31 cellular contexts compared by ENCODE assay signal in genomic region chr5:174511711-174512253, GRCh38.
DNase-seq lines count a peak whose midpoint lies in the region; ATAC-seq, FAIRE-seq and TF ChIP-seq lines count a peak whose summit lies in the region.
"Had no signal": no experiment of that assay in that cellular context is flagged by ENCODE, and none has a peak within 500 bp of the region (broad histone marks: within the 10 kb centered on the region; RNA-seq: fewer than 3 reads in every experiment).

No MANE protein-coding gene starts in this region.

- in situ Hi-C loops in mammary epithelial cell (cut with MboI; ENCODE audit: low sequenced_read_pairs in 2 of 2) = no loop called here

- H3K4me1 Mint-ChIP-seq in MCF 10A (ENCODE audit: insufficient read depth, unreplicated experiment) (peaks cover 8% of the 10 kb centered on the region), WTC11 (no peaks in the 10 kb centered on the region)
- H3K4me1 Mint-ChIP-seq: activated naive CD4-positive, alpha-beta T cell treated with anti-CD3 and anti-CD28 coated beads, Interleukin-2, amount 50 U/mL, for 24 hours; activated T-helper 17 cell treated with anti-CD3 and anti-CD28 coated beads, Interleukin-2, amount 50 U/mL, for 72 hours; memory B cell; neural crest cell had no signal

- H3K9me3 Mint-ChIP-seq in MCF 10A (ENCODE audit: unreplicated experiment) = no peaks in the 10 kb centered on the region
- peaks cover 3% of the 10 kb centered on the region for H3K9me3 Mint-ChIP-seq in WTC11
- H3K9me3 Mint-ChIP-seq: activated CD8-positive, alpha-beta T cell treated with anti-CD3 and anti-CD28 coated beads for 36 hours had no signal

- H3K79me2 ChIP-seq in mammary epithelial cell (ENCODE audit: insufficient read depth, low read length) = no peaks in the 10 kb centered on the region
- H3K79me2 ChIP-seq: hepatocyte had no signal

- dilution Hi-C loops in mammary epithelial cell (cut with HindIII; ENCODE audit: low sequenced_read_pairs) = no loop called here

- H2AFZ ChIP-seq in mammary epithelial cell (ENCODE audit: low read depth, low read length) = no peak overlapping the region
- H2AFZ ChIP-seq: hepatocyte had no signal

- no peaks in the 10 kb centered on the region for H3K9me3 ChIP-seq in mammary epithelial cell (replicated peaks; ENCODE audit: insufficient read depth, low read length)
- H3K9me3 ChIP-seq: colonic mucosa, MG63, thoracic aorta had no signal

- H3K36me3 ChIP-seq in mammary epithelial cell (ENCODE audit: insufficient read depth, low read length) = no peaks in the 10 kb centered on the region
- H3K36me3 ChIP-seq: cardiac muscle cell, colonic mucosa, gastroesophageal sphincter, MG63, thoracic aorta had no signal

- DNase-seq in MCF 10A (ENCODE audit: unreplicated experiment) = peak; percentile 86
- no peak for DNase-seq in mammary epithelial cell
- peak; percentile 32 for DNase-seq in RCC 7860 (ENCODE audit: low spot score)
- peak; percentile 6 for DNase-seq in fibroblast of the aortic adventitia (ENCODE audit: low read depth)
- DNase-seq in Kasumi-1 (lab: John Stamatoyannopoulos, UW) = no peak
- DNase-seq in NCI-H82 treated with DMSO at 0.1 percent for 48 hours (lab: John Stamatoyannopoulos, UW; ENCODE audit: unreplicated experiment) = no peak
- no peak for DNase-seq in WTC11 (ENCODE audit: low spot score)
- DNase-seq: activated CD8-positive, alpha-beta T cell treated with anti-CD3 and anti-CD28 coated beads for 36 hours; anterior cingulate cortex; CD8-positive, alpha-beta T cell; colonic mucosa; effector memory CD8-positive, alpha-beta T cell; MG63; NCI-H1694 treated with DMSO at 0.1 percent for 48 hours; NCI-H82; stimulated activated naive CD8-positive, alpha-beta T cell treated with anti-CD3 and anti-CD28 coated beads, Interleukin-15, Interleukin-2, amounts not matched to agents 100 U/mL and 50 U/mL, for 24 hours; T-helper 2 cell had no signal

- H4K20me1 ChIP-seq in mammary epithelial cell (ENCODE audit: insufficient read depth, low read length) = no peaks in the 10 kb centered on the region

- H3K27me3 Mint-ChIP-seq in MCF 10A (ENCODE audit: insufficient read depth, unreplicated experiment) = no peaks in the 10 kb centered on the region
- peaks cover 4% of the 10 kb centered on the region for H3K27me3 Mint-ChIP-seq in WTC11 (ENCODE audit: low read depth)
- H3K27me3 Mint-ChIP-seq: effector memory CD8-positive, alpha-beta T cell had no signal

- H3K36me3 Mint-ChIP-seq in MCF 10A (ENCODE audit: insufficient read depth, unreplicated experiment) = no peaks in the 10 kb centered on the region
- no peaks in the 10 kb centered on the region for H3K36me3 Mint-ChIP-seq in WTC11
- H3K36me3 Mint-ChIP-seq: activated naive CD4-positive, alpha-beta T cell treated with anti-CD3 and anti-CD28 coated beads, Interleukin-2, amount 50 U/mL, for 24 hours; CD8-positive, alpha-beta T cell; memory B cell had no signal

- POLR2A ChIA-PET in MCF 10A (lab: Yijun Ruan, JAX) = interaction anchor here (0.8 to 2.3 kb wide), 2 partner anchors 11 to 12 kb away, joined by 3 to 6 read pairs; no protein-coding TSS in a partner anchor
- POLR2A ChIA-PET in WTC11 (lab: Charles Lee) = no interaction called here

- no TSS peak for BruUV-seq in MCF 10A (replicated peaks; lab: Mats Ljungman, UMichigan)
- BruUV-seq in mammary epithelial cell (replicated peaks; lab: Mats Ljungman, UMichigan) = no TSS peak

- CTCF ChIA-PET in MCF 10A (lab: Yijun Ruan, JAX) = interaction anchor here (0.6 to 0.7 kb wide), 2 partner anchors 293 to 327 kb away, joined by 3 to 4 read pairs; no protein-coding TSS in a partner anchor
- CTCF ChIA-PET in mammary epithelial cell (lab: Charles Lee; ENCODE audit: low non-redundant PET) = no interaction called here
- CTCF ChIA-PET in WTC11 (lab: Charles Lee) = no interaction called here

- 62% methylated on average over 5 of the region's 5 CpGs for WGBS in mammary epithelial cell (ENCODE audit: low coverage, missing lambda C conversion rate)

- no peak overlapping the region for H3K4me2 ChIP-seq in mammary epithelial cell (ENCODE audit: insufficient read depth, low read depth, low read length)
- H3K4me2 ChIP-seq: hepatocyte had no signal

- no peak overlapping the region for H3K27ac ChIP-seq in mammary epithelial cell (ENCODE audit: insufficient read depth, low read depth, low read length)
- H3K27ac ChIP-seq: cardiac muscle cell, colonic mucosa, gastroesophageal sphincter, hepatocyte, RWPE1, SK-N-MC, thoracic aorta had no signal

- intact Hi-C loops in MCF 10A (cut with micrococcal nuclease) (no loop called here), mammary epithelial cell (cut with micrococcal nuclease) (no loop called here)

- H3K4me3 ChIP-seq in mammary epithelial cell (replicated peaks in 1 of 3; ENCODE audit: insufficient read depth in 1 of 3, low read depth in 2 of 3, low read length in 3 of 3) (no peak overlapping the region), fibroblast of the aortic adventitia (ENCODE audit: low read depth, low read length) (no peak overlapping the region)
- H3K4me3 ChIP-seq: cardiac muscle cell, colonic mucosa, gastroesophageal sphincter, hepatocyte, MG63, SK-N-MC, thoracic aorta had no signal

- ATAC-seq in GM21723 (IDR thresholded peaks at IDR 0.05; ENCODE audit: unreplicated experiment) (no peak), WTC11 (no peak)
- ATAC-seq: activated CD8-positive, alpha-beta T cell treated with anti-CD3 and anti-CD28 coated beads for 36 hours; activated T-helper 17 cell treated with anti-CD3 and anti-CD28 coated beads, Interleukin-2, amount 50 U/mL, for 72 hours; CD8-positive, alpha-beta T cell; effector memory CD8-positive, alpha-beta T cell; gastroesophageal sphincter; stimulated activated naive CD8-positive, alpha-beta T cell treated with anti-CD3 and anti-CD28 coated beads, Interleukin-15, Interleukin-2, amounts not matched to agents 100 U/mL and 50 U/mL, for 24 hours had no signal

- no peak overlapping the region for H3K27ac Mint-ChIP-seq in MCF 10A (ENCODE audit: low read depth, unreplicated experiment)
- no peak overlapping the region for H3K27ac Mint-ChIP-seq in WTC11
- H3K27ac Mint-ChIP-seq: activated CD8-positive, alpha-beta T cell treated with anti-CD3 and anti-CD28 coated beads for 36 hours; activated naive CD4-positive, alpha-beta T cell treated with anti-CD3 and anti-CD28 coated beads, Interleukin-2, amount 50 U/mL, for 24 hours; activated T-helper 17 cell treated with anti-CD3 and anti-CD28 coated beads, Interleukin-2, amount 50 U/mL, for 72 hours; CD8-positive, alpha-beta T cell; effector memory CD8-positive, alpha-beta T cell; memory B cell had no signal

- H3K4me1 ChIP-seq in mammary epithelial cell (ENCODE audit: insufficient read depth, low read length) = no peaks in the 10 kb centered on the region
- H3K4me1 ChIP-seq: colonic mucosa, gastroesophageal sphincter had no signal

- TF ChIP-seq CTCF in MCF 10A (IDR thresholded peaks at IDR 0.05; ENCODE audit: unreplicated experiment) (no peak), mammary epithelial cell (conservative IDR thresholded peaks at IDR 0.05 in 1 of 2, IDR thresholded peaks at IDR 0.05 in 1 of 2; ENCODE audit: extremely low read depth in 1 of 2, insufficient read depth in 1 of 2, low read depth in 1 of 2, low read length in 2 of 2) (no peak), fibroblast of the aortic adventitia (IDR thresholded peaks at IDR 0.05; ENCODE audit: insufficient read depth, low read length) (no peak), WTC11 (IDR thresholded peaks at IDR 0.05) (no peak)

- no peak overlapping the region for H3K9ac ChIP-seq in mammary epithelial cell (ENCODE audit: insufficient read depth, low read length)

- H3K4me3 Mint-ChIP-seq in MCF 10A (ENCODE audit: unreplicated experiment) (no peak overlapping the region), WTC11 (no peak overlapping the region)
- H3K4me3 Mint-ChIP-seq: activated CD8-positive, alpha-beta T cell treated with anti-CD3 and anti-CD28 coated beads for 36 hours; activated naive CD4-positive, alpha-beta T cell treated with anti-CD3 and anti-CD28 coated beads, Interleukin-2, amount 50 U/mL, for 24 hours; activated T-helper 17 cell treated with anti-CD3 and anti-CD28 coated beads, Interleukin-2, amount 50 U/mL, for 72 hours; CD8-positive, alpha-beta T cell; effector memory CD8-positive, alpha-beta T cell; memory B cell; neural crest cell had no signal

- no peaks in the 10 kb centered on the region for H3K27me3 ChIP-seq in mammary epithelial cell (ENCODE audit: insufficient read depth, low read length)
- H3K27me3 ChIP-seq: cardiac muscle cell, colonic mucosa, hepatocyte, MG63 had no signal

- FAIRE-seq in RCC 7860 (lab: Jason Lieb, UNC) = no peak
- FAIRE-seq: A204.1, G401.6, H54 had no signal

TF ChIP-seq in WTC11, 78 proteins besides CTCF, POLR2A, EP300 and RAD21 (continues in another document):
- TF ChIP-seq FOXJ3 (CRISPR knock-in tag; IDR thresholded peaks at IDR 0.05; ENCODE audit: borderline replicate concordance) = no peak
- TF ChIP-seq ZNF425 (CRISPR knock-in tag; conservative IDR thresholded peaks at IDR 0.05) = no peak
- TF ChIP-seq TEAD1 (CRISPR knock-in tag; IDR thresholded peaks at IDR 0.05) = no peak
- TF ChIP-seq NR3C1 (CRISPR knock-in tag; conservative IDR thresholded peaks at IDR 0.05; ENCODE audit: low read depth) = no peak
- no peak for TF ChIP-seq E2F4 (CRISPR knock-in tag; IDR thresholded peaks at IDR 0.05; ENCODE audit: borderline replicate concordance, low read depth)
- TF ChIP-seq ATF1 (CRISPR knock-in tag; IDR thresholded peaks at IDR 0.05) = no peak

Comparison
In these comparisons a context has a peak if more than half of its experiments do, and no peak if none do; other contexts are left out.
1. DNase-seq: peak in MCF 10A (single experiment), RCC 7860 (single experiment) and fibroblast of the aortic adventitia (single experiment); none in mammary epithelial cell (single experiment), Kasumi-1 (0 of 2), NCI-H82 treated with DMSO at 0.1 percent for 48 hours (single experiment) and WTC11 (single experiment).